Comparison of ENCODE assay signal across 1 cellular context in the genomic region with DNA sequence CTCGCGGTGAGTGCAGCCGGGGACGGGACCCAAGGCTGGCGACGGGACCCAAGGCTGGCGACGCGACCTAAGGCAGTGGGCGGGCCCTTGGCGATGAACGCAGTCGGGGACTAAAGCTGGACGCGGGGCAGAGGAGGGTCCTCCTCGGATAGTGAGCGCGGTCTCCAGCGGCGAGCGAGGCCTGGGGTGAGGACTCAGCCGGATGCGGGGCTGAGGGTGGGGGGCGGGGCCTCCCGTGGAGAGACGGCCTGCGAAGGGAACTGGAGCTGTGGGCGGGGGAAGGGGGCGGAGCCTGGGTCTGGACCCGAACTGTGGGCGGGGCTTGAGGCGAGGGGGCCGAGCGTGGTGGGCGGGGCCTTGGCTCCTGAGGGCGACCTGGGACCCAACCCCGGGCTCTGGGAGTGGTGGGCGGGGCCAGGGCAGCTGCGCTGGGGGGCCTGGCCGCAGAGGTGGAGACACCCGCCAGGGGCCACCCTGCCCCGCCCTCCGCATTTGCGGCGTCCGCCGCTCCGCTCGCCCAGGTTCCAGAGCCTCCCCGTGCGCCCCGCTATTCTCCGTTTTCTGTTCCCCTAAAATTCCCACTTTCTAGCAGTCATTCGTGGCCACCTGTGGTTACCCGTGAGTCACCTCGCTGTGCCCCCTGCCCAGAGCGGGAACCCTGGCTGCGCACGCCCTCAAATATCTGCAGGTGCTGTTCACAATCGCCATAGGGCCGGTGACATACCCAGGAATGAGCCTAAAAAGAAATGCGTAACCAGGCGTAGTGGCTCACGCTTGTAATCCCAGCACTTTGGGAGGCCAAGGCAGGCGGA.
TF ChIP-seq lines count a peak whose summit lies in the region.

No MANE protein-coding gene starts in this region.

TF ChIP-seq in K562, 482 proteins besides CTCF, POLR2A, EP300 and RAD21 (continued from another document and continues in another):
- TF ChIP-seq, protein P1, sequence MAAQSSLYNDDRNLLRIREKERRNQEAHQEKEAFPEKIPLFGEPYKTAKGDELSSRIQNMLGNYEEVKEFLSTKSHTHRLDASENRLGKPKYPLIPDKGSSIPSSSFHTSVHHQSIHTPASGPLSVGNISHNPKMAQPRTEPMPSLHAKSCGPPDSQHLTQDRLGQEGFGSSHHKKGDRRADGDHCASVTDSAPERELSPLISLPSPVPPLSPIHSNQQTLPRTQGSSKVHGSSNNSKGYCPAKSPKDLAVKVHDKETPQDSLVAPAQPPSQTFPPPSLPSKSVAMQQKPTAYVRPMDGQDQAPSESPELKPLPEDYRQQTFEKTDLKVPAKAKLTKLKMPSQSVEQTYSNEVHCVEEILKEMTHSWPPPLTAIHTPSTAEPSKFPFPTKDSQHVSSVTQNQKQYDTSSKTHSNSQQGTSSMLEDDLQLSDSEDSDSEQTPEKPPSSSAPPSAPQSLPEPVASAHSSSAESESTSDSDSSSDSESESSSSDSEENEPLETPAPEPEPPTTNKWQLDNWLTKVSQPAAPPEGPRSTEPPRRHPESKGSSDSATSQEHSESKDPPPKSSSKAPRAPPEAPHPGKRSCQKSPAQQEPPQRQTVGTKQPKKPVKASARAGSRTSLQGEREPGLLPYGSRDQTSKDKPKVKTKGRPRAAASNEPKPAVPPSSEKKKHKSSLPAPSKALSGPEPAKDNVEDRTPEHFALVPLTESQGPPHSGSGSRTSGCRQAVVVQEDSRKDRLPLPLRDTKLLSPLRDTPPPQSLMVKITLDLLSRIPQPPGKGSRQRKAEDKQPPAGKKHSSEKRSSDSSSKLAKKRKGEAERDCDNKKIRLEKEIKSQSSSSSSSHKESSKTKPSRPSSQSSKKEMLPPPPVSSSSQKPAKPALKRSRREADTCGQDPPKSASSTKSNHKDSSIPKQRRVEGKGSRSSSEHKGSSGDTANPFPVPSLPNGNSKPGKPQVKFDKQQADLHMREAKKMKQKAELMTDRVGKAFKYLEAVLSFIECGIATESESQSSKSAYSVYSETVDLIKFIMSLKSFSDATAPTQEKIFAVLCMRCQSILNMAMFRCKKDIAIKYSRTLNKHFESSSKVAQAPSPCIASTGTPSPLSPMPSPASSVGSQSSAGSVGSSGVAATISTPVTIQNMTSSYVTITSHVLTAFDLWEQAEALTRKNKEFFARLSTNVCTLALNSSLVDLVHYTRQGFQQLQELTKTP (IDR thresholded peaks at IDR 0.05; ENCODE audit: low read depth in 1 of 2, partially characterized antibody in 2 of 2): peak in 1 of 2 experiments; percentile 19
- TF ChIP-seq ELF1 (tag; IDR thresholded peaks at IDR 0.05) (no peak), ZNF699 (CRISPR knock-in tag; IDR thresholded peaks at IDR 0.05; ENCODE audit: insufficient replicate concordance) (no peak), GTF2F1 (IDR thresholded peaks at IDR 0.05; ENCODE audit: low read depth, low read length) (no peak), SPI1 (IDR thresholded peaks at IDR 0.05; ENCODE audit: borderline replicate concordance, low read depth, low read length) (0 out of 2 replicates have a peak, but pooled peaks have one; percentile 10), ZC3H11A (IDR thresholded peaks at IDR 0.05; ENCODE audit: low read depth, low read length) (no peak), XRCC4 (IDR thresholded peaks at IDR 0.05; ENCODE audit: extremely low read depth, insufficient read depth, insufficient read length) (no peak), NFE2 (IDR thresholded peaks at IDR 0.05; ENCODE audit: low read depth) (no peak), RBM15 (IDR thresholded peaks at IDR 0.05; ENCODE audit: insufficient read depth, low read length) (no peak), ZKSCAN8 (CRISPR knock-in tag; IDR thresholded peaks at IDR 0.05) (no peak), MAFK (IDR thresholded peaks at IDR 0.05; ENCODE audit: low read length) (no peak), HMGN3 (IDR thresholded peaks at IDR 0.05; ENCODE audit: borderline replicate concordance, extremely low read depth, insufficient read length, low read depth, low read length) (peak; percentile 39), ZNF324 (CRISPR knock-in tag; IDR thresholded peaks at IDR 0.05) (no peak), POLR2G (IDR thresholded peaks at IDR 0.05; ENCODE audit: low read depth, low read length) (peak; percentile 78), NR2F6 (CRISPR knock-in tag; IDR thresholded peaks at IDR 0.05) (no peak), ZBTB17 (CRISPR knock-in tag; IDR thresholded peaks at IDR 0.05) (no peak), SRF (CRISPR knock-in tag; IDR thresholded peaks at IDR 0.05) (0 out of 4 replicates have a peak, but pooled peaks of 1 of the 2 experiments have one; percentile 17), GATA2 (CRISPR knock-in tag; IDR thresholded peaks at IDR 0.05) (no peak), ZNF436 (CRISPR knock-in tag; IDR thresholded peaks at IDR 0.05) (no peak), ZNF76 (CRISPR knock-in tag; IDR thresholded peaks at IDR 0.05; ENCODE audit: borderline replicate concordance) (no peak), ATF1 (CRISPR knock-in tag; IDR thresholded peaks at IDR 0.05) (no peak), ATF1 (tag; IDR thresholded peaks at IDR 0.05) (peak; percentile 34; the same call in 1 of the 2 replicates), DIDO1 (tag; IDR thresholded peaks at IDR 0.05; ENCODE audit: low read depth) (no peak), TCF7L2 (IDR thresholded peaks at IDR 0.05; ENCODE audit: low read depth, low read length) (no peak), BRF1 (IDR thresholded peaks at IDR 0.05; ENCODE audit: borderline replicate concordance, extremely low read depth, insufficient read length) (no peak), TFAM (CRISPR knock-in tag; conservative IDR thresholded peaks at IDR 0.05) (no peak), ZNF79 (CRISPR knock-in tag; IDR thresholded peaks at IDR 0.05; ENCODE audit: low read depth) (no peak), SIRT6 (IDR thresholded peaks at IDR 0.05; ENCODE audit: low read depth, low read length) (no peak), RBM17 (IDR thresholded peaks at IDR 0.05; ENCODE audit: borderline replicate concordance, low read depth, low read length) (no peak), E2F3 (CRISPR knock-in tag; IDR thresholded peaks at IDR 0.05) (no peak)
- TF ChIP-seq, protein P2, sequence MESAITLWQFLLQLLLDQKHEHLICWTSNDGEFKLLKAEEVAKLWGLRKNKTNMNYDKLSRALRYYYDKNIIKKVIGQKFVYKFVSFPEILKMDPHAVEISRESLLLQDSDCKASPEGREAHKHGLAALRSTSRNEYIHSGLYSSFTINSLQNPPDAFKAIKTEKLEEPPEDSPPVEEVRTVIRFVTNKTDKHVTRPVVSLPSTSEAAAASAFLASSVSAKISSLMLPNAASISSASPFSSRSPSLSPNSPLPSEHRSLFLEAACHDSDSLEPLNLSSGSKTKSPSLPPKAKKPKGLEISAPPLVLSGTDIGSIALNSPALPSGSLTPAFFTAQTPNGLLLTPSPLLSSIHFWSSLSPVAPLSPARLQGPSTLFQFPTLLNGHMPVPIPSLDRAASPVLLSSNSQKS (CRISPR knock-in tag; IDR thresholded peaks at IDR 0.05): no peak
- TF ChIP-seq, protein P3, sequence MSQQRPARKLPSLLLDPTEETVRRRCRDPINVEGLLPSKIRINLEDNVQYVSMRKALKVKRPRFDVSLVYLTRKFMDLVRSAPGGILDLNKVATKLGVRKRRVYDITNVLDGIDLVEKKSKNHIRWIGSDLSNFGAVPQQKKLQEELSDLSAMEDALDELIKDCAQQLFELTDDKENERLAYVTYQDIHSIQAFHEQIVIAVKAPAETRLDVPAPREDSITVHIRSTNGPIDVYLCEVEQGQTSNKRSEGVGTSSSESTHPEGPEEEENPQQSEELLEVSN (IDR thresholded peaks at IDR 0.05; ENCODE audit: borderline replicate concordance in 1 of 2, extremely low read depth in 1 of 2, insufficient read depth in 1 of 2, insufficient read length in 1 of 2, low read depth in 1 of 2, low read length in 1 of 2, poor library complexity in 1 of 2, severe bottlenecking in 1 of 2): peak; percentile 12 to 69
- TF ChIP-seq, protein P4, sequence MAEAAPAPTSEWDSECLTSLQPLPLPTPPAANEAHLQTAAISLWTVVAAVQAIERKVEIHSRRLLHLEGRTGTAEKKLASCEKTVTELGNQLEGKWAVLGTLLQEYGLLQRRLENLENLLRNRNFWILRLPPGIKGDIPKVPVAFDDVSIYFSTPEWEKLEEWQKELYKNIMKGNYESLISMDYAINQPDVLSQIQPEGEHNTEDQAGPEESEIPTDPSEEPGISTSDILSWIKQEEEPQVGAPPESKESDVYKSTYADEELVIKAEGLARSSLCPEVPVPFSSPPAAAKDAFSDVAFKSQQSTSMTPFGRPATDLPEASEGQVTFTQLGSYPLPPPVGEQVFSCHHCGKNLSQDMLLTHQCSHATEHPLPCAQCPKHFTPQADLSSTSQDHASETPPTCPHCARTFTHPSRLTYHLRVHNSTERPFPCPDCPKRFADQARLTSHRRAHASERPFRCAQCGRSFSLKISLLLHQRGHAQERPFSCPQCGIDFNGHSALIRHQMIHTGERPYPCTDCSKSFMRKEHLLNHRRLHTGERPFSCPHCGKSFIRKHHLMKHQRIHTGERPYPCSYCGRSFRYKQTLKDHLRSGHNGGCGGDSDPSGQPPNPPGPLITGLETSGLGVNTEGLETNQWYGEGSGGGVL (CRISPR knock-in tag; IDR thresholded peaks at IDR 0.05): no peak
- TF ChIP-seq, protein P5, sequence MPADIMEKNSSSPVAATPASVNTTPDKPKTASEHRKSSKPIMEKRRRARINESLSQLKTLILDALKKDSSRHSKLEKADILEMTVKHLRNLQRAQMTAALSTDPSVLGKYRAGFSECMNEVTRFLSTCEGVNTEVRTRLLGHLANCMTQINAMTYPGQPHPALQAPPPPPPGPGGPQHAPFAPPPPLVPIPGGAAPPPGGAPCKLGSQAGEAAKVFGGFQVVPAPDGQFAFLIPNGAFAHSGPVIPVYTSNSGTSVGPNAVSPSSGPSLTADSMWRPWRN (IDR thresholded peaks at IDR 0.05; ENCODE audit: low read depth): no peak
- TF ChIP-seq, protein P6, sequence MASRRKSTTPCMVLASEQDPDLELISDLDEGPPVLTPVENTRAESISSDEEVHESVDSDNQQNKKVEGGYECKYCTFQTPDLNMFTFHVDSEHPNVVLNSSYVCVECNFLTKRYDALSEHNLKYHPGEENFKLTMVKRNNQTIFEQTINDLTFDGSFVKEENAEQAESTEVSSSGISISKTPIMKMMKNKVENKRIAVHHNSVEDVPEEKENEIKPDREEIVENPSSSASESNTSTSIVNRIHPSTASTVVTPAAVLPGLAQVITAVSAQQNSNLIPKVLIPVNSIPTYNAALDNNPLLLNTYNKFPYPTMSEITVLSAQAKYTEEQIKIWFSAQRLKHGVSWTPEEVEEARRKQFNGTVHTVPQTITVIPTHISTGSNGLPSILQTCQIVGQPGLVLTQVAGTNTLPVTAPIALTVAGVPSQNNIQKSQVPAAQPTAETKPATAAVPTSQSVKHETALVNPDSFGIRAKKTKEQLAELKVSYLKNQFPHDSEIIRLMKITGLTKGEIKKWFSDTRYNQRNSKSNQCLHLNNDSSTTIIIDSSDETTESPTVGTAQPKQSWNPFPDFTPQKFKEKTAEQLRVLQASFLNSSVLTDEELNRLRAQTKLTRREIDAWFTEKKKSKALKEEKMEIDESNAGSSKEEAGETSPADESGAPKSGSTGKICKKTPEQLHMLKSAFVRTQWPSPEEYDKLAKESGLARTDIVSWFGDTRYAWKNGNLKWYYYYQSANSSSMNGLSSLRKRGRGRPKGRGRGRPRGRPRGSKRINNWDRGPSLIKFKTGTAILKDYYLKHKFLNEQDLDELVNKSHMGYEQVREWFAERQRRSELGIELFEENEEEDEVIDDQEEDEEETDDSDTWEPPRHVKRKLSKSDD (conservative IDR thresholded peaks at IDR 0.05; ENCODE audit: low read length): no peak
- TF ChIP-seq, protein P7, sequence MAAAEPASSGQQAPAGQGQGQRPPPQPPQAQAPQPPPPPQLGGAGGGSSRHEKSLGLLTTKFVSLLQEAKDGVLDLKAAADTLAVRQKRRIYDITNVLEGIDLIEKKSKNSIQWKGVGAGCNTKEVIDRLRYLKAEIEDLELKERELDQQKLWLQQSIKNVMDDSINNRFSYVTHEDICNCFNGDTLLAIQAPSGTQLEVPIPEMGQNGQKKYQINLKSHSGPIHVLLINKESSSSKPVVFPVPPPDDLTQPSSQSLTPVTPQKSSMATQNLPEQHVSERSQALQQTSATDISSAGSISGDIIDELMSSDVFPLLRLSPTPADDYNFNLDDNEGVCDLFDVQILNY (CRISPR knock-in tag; IDR thresholded peaks at IDR 0.05): no peak
- TF ChIP-seq, protein P8, sequence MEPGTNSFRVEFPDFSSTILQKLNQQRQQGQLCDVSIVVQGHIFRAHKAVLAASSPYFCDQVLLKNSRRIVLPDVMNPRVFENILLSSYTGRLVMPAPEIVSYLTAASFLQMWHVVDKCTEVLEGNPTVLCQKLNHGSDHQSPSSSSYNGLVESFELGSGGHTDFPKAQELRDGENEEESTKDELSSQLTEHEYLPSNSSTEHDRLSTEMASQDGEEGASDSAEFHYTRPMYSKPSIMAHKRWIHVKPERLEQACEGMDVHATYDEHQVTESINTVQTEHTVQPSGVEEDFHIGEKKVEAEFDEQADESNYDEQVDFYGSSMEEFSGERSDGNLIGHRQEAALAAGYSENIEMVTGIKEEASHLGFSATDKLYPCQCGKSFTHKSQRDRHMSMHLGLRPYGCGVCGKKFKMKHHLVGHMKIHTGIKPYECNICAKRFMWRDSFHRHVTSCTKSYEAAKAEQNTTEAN (CRISPR knock-in tag; IDR thresholded peaks at IDR 0.05): no peak
- TF ChIP-seq, protein P9, sequence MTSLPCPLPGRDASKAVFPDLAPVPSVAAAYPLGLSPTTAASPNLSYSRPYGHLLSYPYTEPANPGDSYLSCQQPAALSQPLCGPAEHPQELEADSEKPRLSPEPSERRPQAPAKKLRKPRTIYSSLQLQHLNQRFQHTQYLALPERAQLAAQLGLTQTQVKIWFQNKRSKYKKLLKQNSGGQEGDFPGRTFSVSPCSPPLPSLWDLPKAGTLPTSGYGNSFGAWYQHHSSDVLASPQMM (CRISPR knock-in tag; IDR thresholded peaks at IDR 0.05): no peak
- TF ChIP-seq, protein P10, sequence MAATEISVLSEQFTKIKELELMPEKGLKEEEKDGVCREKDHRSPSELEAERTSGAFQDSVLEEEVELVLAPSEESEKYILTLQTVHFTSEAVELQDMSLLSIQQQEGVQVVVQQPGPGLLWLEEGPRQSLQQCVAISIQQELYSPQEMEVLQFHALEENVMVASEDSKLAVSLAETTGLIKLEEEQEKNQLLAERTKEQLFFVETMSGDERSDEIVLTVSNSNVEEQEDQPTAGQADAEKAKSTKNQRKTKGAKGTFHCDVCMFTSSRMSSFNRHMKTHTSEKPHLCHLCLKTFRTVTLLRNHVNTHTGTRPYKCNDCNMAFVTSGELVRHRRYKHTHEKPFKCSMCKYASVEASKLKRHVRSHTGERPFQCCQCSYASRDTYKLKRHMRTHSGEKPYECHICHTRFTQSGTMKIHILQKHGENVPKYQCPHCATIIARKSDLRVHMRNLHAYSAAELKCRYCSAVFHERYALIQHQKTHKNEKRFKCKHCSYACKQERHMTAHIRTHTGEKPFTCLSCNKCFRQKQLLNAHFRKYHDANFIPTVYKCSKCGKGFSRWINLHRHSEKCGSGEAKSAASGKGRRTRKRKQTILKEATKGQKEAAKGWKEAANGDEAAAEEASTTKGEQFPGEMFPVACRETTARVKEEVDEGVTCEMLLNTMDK (IDR thresholded peaks at IDR 0.05; ENCODE audit: borderline replicate concordance, insufficient read depth, low read depth, low read length, poor library complexity, severe bottlenecking): no peak
